In genomic region chr16:83554096-83554495, GRCh38 we compare ENCODE assay signal across 15 cellular contexts.
DNase-seq lines count a peak whose midpoint lies in the region; TF ChIP-seq lines count a peak whose summit lies in the region.
"Had no signal": no experiment of that assay in that cellular context is flagged by ENCODE, and none has a peak within 500 bp of the region (broad histone marks: within the 10 kb centered on the region; RNA-seq: fewer than 3 reads in every experiment).

No MANE protein-coding gene starts in this region.

- TF ChIP-seq CTCF in glutamatergic neuron (IDR thresholded peaks at IDR 0.05; ENCODE audit: partially characterized antibody, unreplicated experiment), result no peak

- no peaks in the 10 kb centered on the region for H3K36me3 Mint-ChIP-seq in glutamatergic neuron (ENCODE audit: unreplicated experiment)

- peaks cover 14% of the 10 kb centered on the region for H3K4me1 Mint-ChIP-seq in glutamatergic neuron (ENCODE audit: low read depth, unreplicated experiment)

- H3K27me3 Mint-ChIP-seq in glutamatergic neuron (ENCODE audit: unreplicated experiment), result no peaks in the 10 kb centered on the region

- H3K9me3 ChIP-seq in adipocyte (ENCODE audit: control insufficient read depth, low read length), result no peaks in the 10 kb centered on the region
- H3K9me3 ChIP-seq: A549, Caco-2 had no signal

- no peaks in the 10 kb centered on the region for H3K4me1 ChIP-seq in adipocyte (ENCODE audit: control insufficient read depth, insufficient read depth, low read length)
- H3K4me1 ChIP-seq: A549, Caco-2 had no signal

- no peak overlapping the region for H3K4me3 ChIP-seq in adipocyte (ENCODE audit: low read length)
- H3K4me3 ChIP-seq: A549, GM12878 had no signal

- H3K27ac Mint-ChIP-seq in glutamatergic neuron (ENCODE audit: unreplicated experiment), result peak overlapping the region; percentile 4
- H3K27ac Mint-ChIP-seq: CD4-positive, alpha-beta T cell had no signal

- H3K36me3 ChIP-seq in adipocyte (ENCODE audit: control insufficient read depth, insufficient read depth, low read length, severe bottlenecking), result no peaks in the 10 kb centered on the region

- H3K27me3 ChIP-seq in adipocyte (replicated peaks; ENCODE audit: control insufficient read depth, insufficient read depth, low read length), result no peaks in the 10 kb centered on the region

- peaks cover 4% of the 10 kb centered on the region for H3K9me3 Mint-ChIP-seq in glutamatergic neuron (ENCODE audit: unreplicated experiment)
- H3K9me3 Mint-ChIP-seq: H9 had no signal

- peak overlapping the region; percentile 10 for H3K4me3 Mint-ChIP-seq in glutamatergic neuron (ENCODE audit: unreplicated experiment)
- H3K4me3 Mint-ChIP-seq: CD4-positive, alpha-beta T cell; H9 had no signal

- DNase-seq in NCI-H1092 treated with DMSO at 0.1 percent for 48 hours (lab: John Stamatoyannopoulos, UW), result peak; percentile 4
- no peak for DNase-seq in NCI-H1092 (lab: John Stamatoyannopoulos, UW)
- peak; percentile 32 for DNase-seq in adipocyte (ENCODE audit: low read depth)
- no peak for DNase-seq in glutamatergic neuron
- DNase-seq in stromal cell of bone marrow (ENCODE audit: low read depth), result peak; percentile 21
- DNase-seq in NCI-H82 treated with DMSO at 0.1 percent for 48 hours (lab: John Stamatoyannopoulos, UW; ENCODE audit: unreplicated experiment), result no peak
- DNase-seq in stimulated activated CD4-positive, alpha-beta T cell treated with anti-CD3 and anti-CD28 coated beads, Interleukin-2, amount 100 ng/mL, for 48 hours, result no peak
- DNase-seq in SK-N-DZ (ENCODE audit: low spot score), result no peak
- DNase-seq: AML-193; Caco-2; CD4-positive, alpha-beta T cell; GF-D8; H9 had no signal

- H3K9ac ChIP-seq in adipocyte (ENCODE audit: low read length), result no peak overlapping the region

Comparison
In these comparisons a context has a peak if more than half of its experiments do, and no peak if none do; other contexts are left out.
1. DNase-seq: peak in NCI-H1092 treated with DMSO at 0.1 percent for 48 hours (single experiment), adipocyte (single experiment) and stromal cell of bone marrow (single experiment); none in NCI-H1092 (single experiment), glutamatergic neuron (single experiment), NCI-H82 treated with DMSO at 0.1 percent for 48 hours (single experiment), stimulated activated CD4-positive, alpha-beta T cell treated with anti-CD3 and anti-CD28 coated beads, Interleukin-2, amount 100 ng/mL, for 48 hours (0 of 2) and SK-N-DZ (single experiment).